Comparison of ENCODE assay signal across 17 cellular contexts in genomic region chr5:134025786-134026185, GRCh38.
"Had no signal": no experiment of that assay in that cellular context is flagged by ENCODE, and none has a peak within 500 bp of the region (broad histone marks: within the 10 kb centered on the region; RNA-seq: fewer than 3 reads in every experiment).

No MANE protein-coding gene starts in this region.

- H2AFZ ChIP-seq: hepatocyte had no signal

- ATAC-seq: gastroesophageal sphincter had no signal

- H3K36me3 Mint-ChIP-seq: immature natural killer cell, memory B cell had no signal

- H3K4me1 ChIP-seq: colonic mucosa, gastroesophageal sphincter, lower lobe of right lung had no signal

- H3K27me3 ChIP-seq: colonic mucosa, esophagus squamous epithelium, hepatocyte had no signal

- DNase-seq: cortex of kidney; effector memory CD8-positive, alpha-beta T cell; esophagus squamous epithelium; foreskin melanocyte; immature natural killer cell; kidney; left ventricle myocardium inferior; lower lobe of right lung; midbrain had no signal

- H3K79me2 ChIP-seq: hepatocyte had no signal

- H3K36me3 ChIP-seq: colonic mucosa, esophagus squamous epithelium, gastroesophageal sphincter, heart left ventricle, left ventricle myocardium inferior, lower lobe of right lung had no signal

- H3K9me3 ChIP-seq: colonic mucosa, esophagus squamous epithelium, gastroesophageal sphincter, heart left ventricle, left ventricle myocardium inferior, lower lobe of right lung had no signal

- H3K4me2 ChIP-seq: hepatocyte had no signal

- H3K27ac Mint-ChIP-seq: dendritic cell treated with granulocyte-macrophage colony-stimulating factor and Interleukin-4, amounts not matched to agents 40 ng/mL and 50 ng/mL, for 4 days; effector memory CD8-positive, alpha-beta T cell; endodermal cell; immature natural killer cell; memory B cell had no signal

- H3K27ac ChIP-seq: colonic mucosa, epithelial cell of prostate, esophagus squamous epithelium, gastroesophageal sphincter, heart left ventricle, hepatocyte, left ventricle myocardium inferior, lower lobe of right lung had no signal

- H3K4me3 ChIP-seq: colonic mucosa, esophagus squamous epithelium, gastroesophageal sphincter, heart left ventricle, hepatocyte, left ventricle myocardium inferior, lower lobe of right lung had no signal

- H3K4me3 Mint-ChIP-seq: dendritic cell treated with granulocyte-macrophage colony-stimulating factor and Interleukin-4, amounts not matched to agents 40 ng/mL and 50 ng/mL, for 4 days; effector memory CD8-positive, alpha-beta T cell; endodermal cell; immature natural killer cell; memory B cell had no signal

- H3K9me3 Mint-ChIP-seq: dendritic cell treated with granulocyte-macrophage colony-stimulating factor and Interleukin-4, amounts not matched to agents 40 ng/mL and 50 ng/mL, for 4 days; effector memory CD8-positive, alpha-beta T cell; endodermal cell; immature natural killer cell; memory B cell had no signal

- H3K4me1 Mint-ChIP-seq: immature natural killer cell had no signal
